1 cellular context compared by ENCODE assay signal in genomic region chr2:71822463-71822862, GRCh38.
TF ChIP-seq lines count a peak whose summit lies in the region.

No MANE protein-coding gene starts in this region.

TF ChIP-seq in SK-N-SH, 30 proteins besides CTCF, POLR2A, EP300 and RAD21 (continued from another document):
- TF ChIP-seq JUND (IDR thresholded peaks at IDR 0.05), result peak; percentile 93
- no peak for TF ChIP-seq USF2 (IDR thresholded peaks at IDR 0.05; ENCODE audit: borderline replicate concordance, low read depth, low read length)
- TF ChIP-seq SMC3 (IDR thresholded peaks at IDR 0.05; ENCODE audit: low read depth, low read length), result no peak
- no peak for TF ChIP-seq USF1 (IDR thresholded peaks at IDR 0.05; ENCODE audit: borderline replicate concordance, low read depth)
- TF ChIP-seq REST (IDR thresholded peaks at IDR 0.05; ENCODE audit: low read depth, low read length), result no peak
- no peak for TF ChIP-seq MXI1 (IDR thresholded peaks at IDR 0.05; ENCODE audit: low read depth, low read length)
- no peak for TF ChIP-seq GABPA (IDR thresholded peaks at IDR 0.05; ENCODE audit: low read depth)
- TF ChIP-seq ELF1 (IDR thresholded peaks at IDR 0.05), result no peak
- peak; percentile 100 for TF ChIP-seq TCF12 (IDR thresholded peaks at IDR 0.05)
- no peak for TF ChIP-seq EZH2phosphoT487 (IDR thresholded peaks at IDR 0.05; ENCODE audit: borderline replicate concordance, low read depth)
- no peak for TF ChIP-seq CHD2 (IDR thresholded peaks at IDR 0.05; ENCODE audit: low read length, partially characterized antibody)
- TF ChIP-seq GATA2 (CRISPR knock-in tag; IDR thresholded peaks at IDR 0.05), result no peak
- peak; percentile 94 for TF ChIP-seq TEAD4 (IDR thresholded peaks at IDR 0.05; ENCODE audit: borderline replicate concordance, insufficient read depth)
- 0 out of 2 replicates have a peak, but pooled peaks have one; percentile 22 for TF ChIP-seq MAX (IDR thresholded peaks at IDR 0.05; ENCODE audit: low read depth)
- TF ChIP-seq ZBTB33 (IDR thresholded peaks at IDR 0.05; ENCODE audit: borderline replicate concordance, low read depth), result peak; percentile 56; the same call in 1 of the 2 replicates
- no peak for TF ChIP-seq FOXJ3 (CRISPR knock-in tag; IDR thresholded peaks at IDR 0.05)
- TF ChIP-seq YY1 (IDR thresholded peaks at IDR 0.05; ENCODE audit: low read depth), result 0 out of 2 replicates have a peak, but pooled peaks have one; percentile 31
- peak; percentile 98 for TF ChIP-seq PBX3 (IDR thresholded peaks at IDR 0.05)
- peak; percentile 89; the same call in 1 of the 2 replicates for TF ChIP-seq FOXM1 (IDR thresholded peaks at IDR 0.05; ENCODE audit: low read depth)
- TF ChIP-seq NFIC (IDR thresholded peaks at IDR 0.05; ENCODE audit: borderline replicate concordance), result peak; percentile 85; the same call in 1 of the 2 replicates
